In genomic region chr10:118754556-118755423, GRCh38 we compare ENCODE assay signal across 8 cellular contexts. TPM values are rescaled to one million over a fixed set of nuclear protein-coding genes. Genes with fewer than 3 reads are reported as not detected.
DNase-seq lines count a peak whose midpoint lies in the region; ATAC-seq, FAIRE-seq and TF ChIP-seq lines count a peak whose summit lies in the region.

Gene CACUL1 (minus strand): TSS chr10:118754970. CDS start chr10:118754762, 208 bp downstream.

- peak; percentile 71 to 82 for TF ChIP-seq POLR2A in sigmoid colon (IDR thresholded peaks at IDR 0.05)

- TF ChIP-seq EP300 in sigmoid colon (IDR thresholded peaks at IDR 0.05) = peak in 1 of 4 donors; percentile 75

- peaks cover 0 to 45% (median 27%) of the 10 kb centered on the region in 4 donors for H3K4me1 ChIP-seq in sigmoid colon

- ATAC-seq in GM18520 (IDR thresholded peaks at IDR 0.05; ENCODE audit: unreplicated experiment) (peak; percentile 94), HG03064 (IDR thresholded peaks at IDR 0.05; ENCODE audit: low read depth, unreplicated experiment) (peak; percentile 93)

- H3K4me3 ChIP-seq in sigmoid colon = peak within 1 kb of the TSS; percentile 91 to 99 (median 98)

- DNase-seq in NCI-H2107 treated with DMSO at 0.1 percent for 48 hours (lab: John Stamatoyannopoulos, UW; ENCODE audit: unreplicated experiment) = peak; percentile 84
- DNase-seq in iPS DF 4.7 (ENCODE audit: extremely low read depth, low spot score) = peak; percentile 92
- DNase-seq in sigmoid colon = peak; percentile 100

- no peaks in the 10 kb centered on the region for H3K27me3 ChIP-seq in sigmoid colon

- H3K4me1 Mint-ChIP-seq in brain = peaks cover 41% of the 10 kb centered on the region

- H3K27me3 Mint-ChIP-seq in brain = peaks cover 13% of the 10 kb centered on the region

- FAIRE-seq in TTC549 (lab: Jason Lieb, UNC) = peak; percentile 88

- peaks cover 12% of the 10 kb centered on the region for H3K36me3 Mint-ChIP-seq in brain

- 0 to 1% methylated on average over 87 of the region's 87 CpGs for WGBS in sigmoid colon, 2 donors

- peak within 1 kb of the TSS; percentile 91 to 98 (median 97) for H3K27ac Mint-ChIP-seq in brain

- H3K27ac ChIP-seq in 22Rv1 (peak within 1 kb of the TSS; percentile 54), sigmoid colon (peak within 1 kb of the TSS; percentile 83 to 98 (median 94))

- no peaks in the 10 kb centered on the region for H3K9me3 ChIP-seq in sigmoid colon

- TF ChIP-seq CTCF in 22Rv1 (IDR thresholded peaks at IDR 0.05) (no peak), brain (conservative IDR thresholded peaks at IDR 0.05) (no peak), sigmoid colon (IDR thresholded peaks at IDR 0.05) (no peak)

- H3K36me3 ChIP-seq in sigmoid colon = no peaks in the 10 kb centered on the region

- peak within 1 kb of the TSS; percentile 90 to 97 (median 95) for H3K4me3 Mint-ChIP-seq in brain

- H3K9me3 Mint-ChIP-seq in brain = peaks cover 0 to 3% (median 0%) of the 10 kb centered on the region in 5 experiments

- intact Hi-C loops in sigmoid colon (cut with DNase I) = loop anchor here (5.0 kb wide), 2 partner anchors 43 to 273 kb away; partner anchors contain the start of gene NANOS1

RNA-seq across cellular contexts. Expression of gene CACUL1, which starts in this region (rescaled TPM):
- 5.5 TPM for polyA plus RNA-seq in brain (ENCODE audit: insufficient read depth, low read depth, low replicate concordance)
- total RNA-seq in sigmoid colon = 10 to 100 TPM; 41.0 to 51.7 (median 50.4) TPM
- polyA plus RNA-seq in sigmoid colon = 1 to 10 TPM; 4.2 to 8.7 (median 6.9) TPM

Comparison
In these comparisons a context has a peak if more than half of its experiments do, and no peak if none do; other contexts are left out.
1. Peak in every context shown above with its lines: DNase-seq, ATAC-seq, H3K4me3 ChIP-seq and H3K27ac ChIP-seq.